ENCODE assay signal across 11 cellular contexts in the genomic region with DNA sequence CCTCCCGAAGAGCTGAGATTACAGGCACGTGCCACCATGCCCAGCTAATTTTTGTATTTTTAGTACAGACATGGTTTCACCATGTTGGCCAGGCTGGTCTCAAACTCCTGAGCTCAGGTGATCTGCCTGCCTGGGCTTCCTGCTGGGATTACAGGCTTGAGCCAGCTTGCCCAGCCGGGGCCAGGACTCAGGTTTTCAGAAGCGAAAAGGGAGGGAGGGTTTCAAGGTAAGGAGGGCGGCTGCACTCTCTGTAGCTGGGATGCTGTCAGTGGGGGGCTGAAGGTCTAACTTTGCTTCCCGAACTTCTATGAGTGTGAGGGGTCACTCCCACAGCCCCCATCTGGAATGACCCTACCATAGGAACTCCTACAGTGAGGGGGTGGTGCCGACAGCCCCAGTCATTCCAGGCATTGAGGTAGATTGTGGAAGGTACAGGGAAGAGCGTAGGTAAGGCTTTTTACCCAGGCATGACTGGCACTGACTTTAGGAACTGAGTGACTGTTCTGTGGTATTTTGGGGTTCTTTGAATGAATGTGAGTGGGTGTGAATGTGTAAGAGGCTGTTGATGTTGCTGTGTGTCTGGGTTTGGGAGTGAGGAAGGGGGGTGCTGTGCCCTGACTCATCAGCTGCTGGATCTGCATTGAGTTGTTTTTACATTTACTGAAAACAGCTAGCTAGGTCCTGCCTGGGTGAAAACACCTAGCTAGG. TPM values are rescaled to one million over a fixed set of nuclear protein-coding genes. Genes with fewer than 3 reads are reported as not detected.
A peak's percentile ranks its signal among the peaks of the same experiment; 100 is the strongest.
DNase-seq lines count a peak whose midpoint lies in the region; TF ChIP-seq lines count a peak whose summit lies in the region.
"Had no signal": no experiment of that assay in that cellular context is flagged by ENCODE, and none has a peak within 500 bp of the region (broad histone marks: within the 10 kb centered on the region; RNA-seq: fewer than 3 reads in every experiment).

No MANE protein-coding gene starts in this region.

- H3K4me3 Mint-ChIP-seq in activated CD4-positive, alpha-beta memory T cell treated with anti-CD3 and anti-CD28 coated beads for 36 hours: peak overlapping the region; percentile 4

- intact Hi-C loops in activated CD4-positive, alpha-beta memory T cell treated with anti-CD3 and anti-CD28 coated beads for 36 hours (cut with micrococcal nuclease): loop anchor here (1.0 to 2.0 kb wide), 3 partner anchors 25 to 89 kb away; a partner anchor contains a TSS

- no peaks in the 10 kb centered on the region for H3K9me3 ChIP-seq in HEK293 (ENCODE audit: control insufficient read depth, insufficient read depth, low read depth, low read length)
- H3K9me3 ChIP-seq: spleen had no signal

- peaks cover 36% of the 10 kb centered on the region for H3K27me3 Mint-ChIP-seq in activated CD4-positive, alpha-beta memory T cell treated with anti-CD3 and anti-CD28 coated beads for 36 hours

- no peaks in the 10 kb centered on the region for H3K36me3 ChIP-seq in HEK293 (ENCODE audit: control insufficient read depth in 2 of 2, insufficient read depth in 1 of 2, low read length in 2 of 2)
- H3K36me3 ChIP-seq: spleen had no signal

- H3K27ac Mint-ChIP-seq in activated CD4-positive, alpha-beta memory T cell treated with anti-CD3 and anti-CD28 coated beads for 36 hours: peak overlapping the region; percentile 79

- POLR2A ChIA-PET in HEK293 (lab: Yijun Ruan, JAX): no interaction called here
- POLR2A ChIA-PET in activated CD4-positive, alpha-beta memory T cell treated with anti-CD3 and anti-CD28 coated beads for 36 hours (lab: Charles Lee): interaction anchor here (1.6 kb wide), 1 partner anchor 22 kb away, joined by 4 read pairs; no protein-coding TSS in a partner anchor

- peaks cover 34% of the 10 kb centered on the region for H3K4me1 Mint-ChIP-seq in activated CD4-positive, alpha-beta memory T cell treated with anti-CD3 and anti-CD28 coated beads for 36 hours (ENCODE audit: low read depth)

- TF ChIP-seq CTCF in HEK293 (tag by site-specific recombination; IDR thresholded peaks at IDR 0.05) (no peak), fibroblast of villous mesenchyme (IDR thresholded peaks at IDR 0.05; ENCODE audit: insufficient read depth, low read depth, low read length) (no peak)

- H3K4me3 ChIP-seq in HEK293 (ENCODE audit: low read depth, low read length) (no peak overlapping the region), fibroblast of villous mesenchyme (ENCODE audit: low read depth, low read length) (no peak overlapping the region)
- H3K4me3 ChIP-seq: PC-9, spleen had no signal

- no peak overlapping the region for H3K27ac ChIP-seq in HEK293 (ENCODE audit: extremely low read depth, low read depth, low read length)
- H3K27ac ChIP-seq: PC-9, spleen had no signal

- H3K36me3 Mint-ChIP-seq in activated CD4-positive, alpha-beta memory T cell treated with anti-CD3 and anti-CD28 coated beads for 36 hours: no peaks in the 10 kb centered on the region

- H3K9me3 Mint-ChIP-seq in activated CD4-positive, alpha-beta memory T cell treated with anti-CD3 and anti-CD28 coated beads for 36 hours: no peaks in the 10 kb centered on the region

- DNase-seq in activated CD4-positive, alpha-beta memory T cell treated with anti-CD3 and anti-CD28 coated beads for 36 hours: peak; percentile 89
- DNase-seq in fibroblast of villous mesenchyme (ENCODE audit: low read depth) (peak; percentile 19), NCI-H82 treated with DMSO at 0.1 percent for 48 hours (lab: John Stamatoyannopoulos, UW; ENCODE audit: unreplicated experiment) (no peak), NCI-H128 (lab: John Stamatoyannopoulos, UW; ENCODE audit: unreplicated experiment) (no peak), NCI-H146 (lab: John Stamatoyannopoulos, UW) (no peak), D341Med (ENCODE audit: low spot score) (no peak)
- peak; percentile 25 for DNase-seq in stimulated activated CD8-positive, alpha-beta memory T cell treated with anti-CD3 and anti-CD28 coated beads, Interleukin-12 subunit alpha, Interleukin-12 subunit beta, amount 100 ng/mL, for 24 hours (ENCODE audit: extremely low read depth)
- DNase-seq: aorta, PC-9, spleen had no signal

- CTCF ChIA-PET in HEK293 (lab: Yijun Ruan, JAX): interaction anchor here (1.1 to 3.1 kb wide), 2 partner anchors 48 to 51 kb away, joined by 3 to 17 read pairs; no protein-coding TSS in a partner anchor
- CTCF ChIA-PET in activated CD4-positive, alpha-beta memory T cell treated with anti-CD3 and anti-CD28 coated beads for 36 hours (lab: Charles Lee): interaction anchor here (0.8 to 3.1 kb wide), 6 partner anchors 48 to 163 kb away, joined by 3 to 18 read pairs (median 4); a partner anchor contains a TSS

- H3K4me1 ChIP-seq in HEK293 (ENCODE audit: control insufficient read depth, insufficient read depth, low read length): peaks cover 3% of the 10 kb centered on the region

TF ChIP-seq in HEK293, 187 proteins besides CTCF, POLR2A, EP300 and RAD21:
- TF ChIP-seq ZNF341 (tag by site-specific recombination; IDR thresholded peaks at IDR 0.05; ENCODE audit: low read depth) (peak; percentile 62), YY2 (tag by site-specific recombination; IDR thresholded peaks at IDR 0.05) (no peak), EGR2 (tag by site-specific recombination; IDR thresholded peaks at IDR 0.05; ENCODE audit: low read depth) (0 out of 2 replicates have a peak, but pooled peaks have one; percentile 30), ZBTB17 (tag by site-specific recombination; IDR thresholded peaks at IDR 0.05) (peak; percentile 70; the same call in 1 of the 2 replicates), ZFHX2 (tag by site-specific recombination; conservative IDR thresholded peaks at IDR 0.05) (peak; percentile 68), MYNN (tag by site-specific recombination; IDR thresholded peaks at IDR 0.05; ENCODE audit: borderline replicate concordance) (no peak), ZNF266 (tag by site-specific recombination; IDR thresholded peaks at IDR 0.05; ENCODE audit: low read depth) (no peak), ZNF302 (tag by site-specific recombination; IDR thresholded peaks at IDR 0.05; ENCODE audit: low read depth) (no peak)
- TF ChIP-seq, protein P1, sequence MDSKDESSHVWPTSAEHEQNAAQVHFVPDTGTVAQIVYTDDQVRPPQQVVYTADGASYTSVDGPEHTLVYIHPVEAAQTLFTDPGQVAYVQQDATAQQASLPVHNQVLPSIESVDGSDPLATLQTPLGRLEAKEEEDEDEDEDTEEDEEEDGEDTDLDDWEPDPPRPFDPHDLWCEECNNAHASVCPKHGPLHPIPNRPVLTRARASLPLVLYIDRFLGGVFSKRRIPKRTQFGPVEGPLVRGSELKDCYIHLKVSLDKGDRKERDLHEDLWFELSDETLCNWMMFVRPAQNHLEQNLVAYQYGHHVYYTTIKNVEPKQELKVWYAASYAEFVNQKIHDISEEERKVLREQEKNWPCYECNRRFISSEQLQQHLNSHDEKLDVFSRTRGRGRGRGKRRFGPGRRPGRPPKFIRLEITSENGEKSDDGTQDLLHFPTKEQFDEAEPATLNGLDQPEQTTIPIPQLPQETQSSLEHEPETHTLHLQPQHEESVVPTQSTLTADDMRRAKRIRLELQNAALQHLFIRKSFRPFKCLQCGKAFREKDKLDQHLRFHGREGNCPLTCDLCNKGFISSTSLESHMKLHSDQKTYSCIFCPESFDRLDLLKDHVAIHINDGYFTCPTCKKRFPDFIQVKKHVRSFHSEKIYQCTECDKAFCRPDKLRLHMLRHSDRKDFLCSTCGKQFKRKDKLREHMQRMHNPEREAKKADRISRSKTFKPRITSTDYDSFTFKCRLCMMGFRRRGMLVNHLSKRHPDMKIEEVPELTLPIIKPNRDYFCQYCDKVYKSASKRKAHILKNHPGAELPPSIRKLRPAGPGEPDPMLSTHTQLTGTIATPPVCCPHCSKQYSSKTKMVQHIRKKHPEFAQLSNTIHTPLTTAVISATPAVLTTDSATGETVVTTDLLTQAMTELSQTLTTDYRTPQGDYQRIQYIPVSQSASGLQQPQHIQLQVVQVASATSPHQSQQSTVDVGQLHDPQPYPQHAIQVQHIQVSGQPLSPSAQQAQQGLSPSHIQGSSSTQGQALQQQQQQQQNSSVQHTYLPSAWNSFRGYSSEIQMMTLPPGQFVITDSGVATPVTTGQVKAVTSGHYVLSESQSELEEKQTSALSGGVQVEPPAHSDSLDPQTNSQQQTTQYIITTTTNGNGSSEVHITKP (tag by site-specific recombination; IDR thresholded peaks at IDR 0.05): peak; percentile 77
- TF ChIP-seq, protein P2, sequence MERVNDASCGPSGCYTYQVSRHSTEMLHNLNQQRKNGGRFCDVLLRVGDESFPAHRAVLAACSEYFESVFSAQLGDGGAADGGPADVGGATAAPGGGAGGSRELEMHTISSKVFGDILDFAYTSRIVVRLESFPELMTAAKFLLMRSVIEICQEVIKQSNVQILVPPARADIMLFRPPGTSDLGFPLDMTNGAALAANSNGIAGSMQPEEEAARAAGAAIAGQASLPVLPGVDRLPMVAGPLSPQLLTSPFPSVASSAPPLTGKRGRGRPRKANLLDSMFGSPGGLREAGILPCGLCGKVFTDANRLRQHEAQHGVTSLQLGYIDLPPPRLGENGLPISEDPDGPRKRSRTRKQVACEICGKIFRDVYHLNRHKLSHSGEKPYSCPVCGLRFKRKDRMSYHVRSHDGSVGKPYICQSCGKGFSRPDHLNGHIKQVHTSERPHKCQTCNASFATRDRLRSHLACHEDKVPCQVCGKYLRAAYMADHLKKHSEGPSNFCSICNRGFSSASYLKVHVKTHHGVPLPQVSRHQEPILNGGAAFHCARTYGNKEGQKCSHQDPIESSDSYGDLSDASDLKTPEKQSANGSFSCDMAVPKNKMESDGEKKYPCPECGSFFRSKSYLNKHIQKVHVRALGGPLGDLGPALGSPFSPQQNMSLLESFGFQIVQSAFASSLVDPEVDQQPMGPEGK (tag by site-specific recombination; IDR thresholded peaks at IDR 0.05): 0 out of 2 replicates have a peak, but pooled peaks have one; percentile 23

RNA-seq across cellular contexts. Expression of a gene that starts 3.8 kb away (rescaled TPM):
- under 1 TPM; 0.76 to 0.87 TPM for total RNA-seq in activated CD4-positive, alpha-beta memory T cell treated with anti-CD3 and anti-CD28 coated beads for 36 hours
- 0.43 and 0.97 TPM in 2 replicates for total RNA-seq in fibroblast of villous mesenchyme

RNA-seq across cellular contexts. Expression of a gene that starts 24.4 kb away (rescaled TPM):
- 10 to 100 TPM; 36.2 to 42.9 TPM for total RNA-seq in activated CD4-positive, alpha-beta memory T cell treated with anti-CD3 and anti-CD28 coated beads for 36 hours
- total RNA-seq in fibroblast of villous mesenchyme: 3.9 and 5.2 TPM in 2 replicates

RNA-seq across cellular contexts. Expression of a gene that starts 56.6 kb away (rescaled TPM):
- total RNA-seq in activated CD4-positive, alpha-beta memory T cell treated with anti-CD3 and anti-CD28 coated beads for 36 hours: not detected
- total RNA-seq in fibroblast of villous mesenchyme: 0.86 and 1.9 TPM in 2 replicates
- total RNA-seq: PC-9 had no signal

Comparison
In these comparisons a context has a peak if more than half of its experiments do, and no peak if none do; other contexts are left out.
1. DNase-seq: peak in activated CD4-positive, alpha-beta memory T cell treated with anti-CD3 and anti-CD28 coated beads for 36 hours (single experiment), fibroblast of villous mesenchyme (single experiment) and stimulated activated CD8-positive, alpha-beta memory T cell treated with anti-CD3 and anti-CD28 coated beads, Interleukin-12 subunit alpha, Interleukin-12 subunit beta, amount 100 ng/mL, for 24 hours (single experiment); none in NCI-H82 treated with DMSO at 0.1 percent for 48 hours (single experiment), NCI-H128 (single experiment), NCI-H146 (single experiment) and D341Med (single experiment).